In the genomic region with DNA sequence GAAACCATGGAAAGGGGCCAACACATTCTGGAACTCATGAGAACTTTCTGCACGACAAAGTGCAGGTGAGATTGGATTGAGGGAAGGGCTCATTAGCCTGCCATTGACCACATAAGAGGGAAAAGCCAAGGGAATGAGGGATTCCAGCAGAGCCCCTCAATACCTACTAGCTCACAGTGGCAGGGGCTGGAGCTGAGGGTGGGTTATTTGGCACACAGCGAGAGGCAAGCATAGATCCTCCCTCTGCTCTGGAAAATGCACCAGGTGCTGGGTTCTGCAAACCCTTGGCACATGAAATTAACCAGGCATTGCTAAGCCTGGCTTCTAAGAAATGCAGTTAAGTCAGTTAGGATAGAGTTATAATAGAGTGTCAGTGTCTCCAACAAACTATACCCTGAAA, we compare ENCODE assay signal across 7 cellular contexts.
"Had no signal": no experiment of that assay in that cellular context is flagged by ENCODE, and none has a peak within 500 bp of the region (broad histone marks: within the 10 kb centered on the region; RNA-seq: fewer than 3 reads in every experiment).

No MANE protein-coding gene starts in this region.

- H3K4me2 ChIP-seq: KMS-11 had no signal

- H3K4me3 ChIP-seq: GM23248, HAP-1 had no signal

- H2AFZ ChIP-seq: GM23248 had no signal

- H3K9me3 Mint-ChIP-seq: HFFc6, IgD-negative memory B cell had no signal

- H3K9me3 ChIP-seq: HAP-1 had no signal

- H3K4me1 Mint-ChIP-seq: IgD-negative memory B cell had no signal

- H3K27ac Mint-ChIP-seq: HFFc6, IgD-negative memory B cell had no signal

- DNase-seq: GOT3, H7 had no signal

- H3K4me3 Mint-ChIP-seq: HFFc6, IgD-negative memory B cell had no signal

- H3K36me3 ChIP-seq: HAP-1 had no signal

- H3K27ac ChIP-seq: GM23248, KMS-11 had no signal

- H3K4me1 ChIP-seq: HAP-1 had no signal

- H3K36me3 Mint-ChIP-seq: IgD-negative memory B cell had no signal

- H3K9ac ChIP-seq: GM23248, KMS-11 had no signal
